In the genomic region with DNA sequence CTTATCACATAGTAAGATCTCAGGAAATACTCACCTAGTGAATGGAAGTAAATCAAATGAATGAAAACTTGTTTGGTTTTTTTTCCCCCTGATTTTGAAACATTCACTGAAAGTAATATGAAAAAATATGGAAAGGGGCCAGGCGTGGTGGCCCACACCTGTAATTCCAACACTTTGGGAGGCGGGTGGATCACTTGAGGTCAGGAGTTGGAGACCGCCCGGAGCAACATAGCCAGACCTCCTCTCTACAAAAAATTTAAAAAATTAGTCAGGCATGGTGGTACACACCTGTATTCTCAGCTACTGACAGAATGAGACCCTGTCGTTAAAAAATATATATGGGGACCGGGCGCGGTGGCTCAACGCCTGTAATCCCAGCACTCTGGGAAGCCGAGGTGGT, we compare ENCODE assay signal across 16 cellular contexts.
"Had no signal": no experiment of that assay in that cellular context is flagged by ENCODE, and none has a peak within 500 bp of the region (broad histone marks: within the 10 kb centered on the region; RNA-seq: fewer than 3 reads in every experiment).

No MANE protein-coding gene starts in this region.

- H3K4me1 ChIP-seq: colonic mucosa, right lobe of liver, testis had no signal

- H3K9me3 ChIP-seq: colonic mucosa, heart left ventricle, left lung, right lobe of liver, testis, upper lobe of right lung had no signal

- H3K27ac ChIP-seq: brain microvascular endothelial cell, heart left ventricle, right lobe of liver, testis, upper lobe of right lung had no signal

- H3K4me3 Mint-ChIP-seq: activated T-helper 1 cell treated with anti-CD3 and anti-CD28 coated beads, Interleukin-12 subunit alpha, Interleukin-12 subunit beta, Interleukin-2, Interleukin-4 antibody, amounts not matched to agents 30 ng/mL and 10 ng/mL and 1 ng/mL, durations not matched to agents 14 hours and 24 hours and 36 hours; T-helper 1 cell treated with Interleukin-12 subunit alpha and Interleukin-12 subunit beta and Interleukin-4 antibody, amounts not matched to agents 30 μg/mL and 1 μg/mL, for 36 hours had no signal

- DNase-seq: activated CD4-positive, alpha-beta T cell treated with anti-CD3 and anti-CD28 coated beads, Interleukin-2, amount 50 U/mL, for 4 hours; activated gamma-delta T cell treated with Interleukin-2 at 50 U/mL for 16 hours; aorta; brain microvascular endothelial cell; central memory CD4-positive, alpha-beta T cell; colonic mucosa; heart left ventricle; right lobe of liver; small intestine; stimulated activated CD4-positive, alpha-beta T cell treated with anti-CD3 and anti-CD28 coated beads, Interleukin-15, amount 100 ng/mL, for 24 hours; stimulated activated CD4-positive, alpha-beta T cell treated with anti-CD3 and anti-CD28 coated beads, Interleukin-2, amount 100 ng/mL, for 48 hours; testis; upper lobe of right lung had no signal

- H3K4me3 ChIP-seq: colonic mucosa, heart left ventricle, left lung, right lobe of liver, testis, upper lobe of right lung had no signal

- H3K27ac Mint-ChIP-seq: activated T-helper 1 cell treated with anti-CD3 and anti-CD28 coated beads, Interleukin-12 subunit alpha, Interleukin-12 subunit beta, Interleukin-2, Interleukin-4 antibody, amounts not matched to agents 30 ng/mL and 10 ng/mL and 1 ng/mL, durations not matched to agents 14 hours and 24 hours and 36 hours had no signal

- H3K36me3 ChIP-seq: colonic mucosa, heart left ventricle, left lung, right lobe of liver, upper lobe of right lung had no signal

- H3K27me3 ChIP-seq: brain microvascular endothelial cell, colonic mucosa, heart left ventricle, left lung, right lobe of liver, testis, upper lobe of right lung had no signal

- H3K9me3 Mint-ChIP-seq: T-helper 1 cell treated with Interleukin-12 subunit alpha and Interleukin-12 subunit beta and Interleukin-4 antibody, amounts not matched to agents 30 μg/mL and 1 μg/mL, for 36 hours had no signal
